In genomic region chr15:67822537-67823370, GRCh38 we compare ENCODE assay signal across 13 cellular contexts. TPM values are rescaled to one million over a fixed set of nuclear protein-coding genes. Genes with fewer than 3 reads are reported as not detected.
A peak's percentile ranks its signal among the peaks of the same experiment; 100 is the strongest.
DNase-seq lines count a peak whose midpoint lies in the region; ATAC-seq and TF ChIP-seq lines count a peak whose summit lies in the region.
"Had no signal": no experiment of that assay in that cellular context is flagged by ENCODE, and none has a peak within 500 bp of the region (broad histone marks: within the 10 kb centered on the region; RNA-seq: fewer than 3 reads in every experiment).

No MANE protein-coding gene starts in this region.

- TF ChIP-seq CTCF in MM.1S (IDR thresholded peaks at IDR 0.05; ENCODE audit: low read length), result no peak

- peak overlapping the region; percentile 17; the same call in 1 of the 2 replicates for H3K4me3 ChIP-seq in MM.1S (ENCODE audit: low read length)
- H3K4me3 ChIP-seq in skeletal muscle satellite cell (ENCODE audit: low read length), result peak overlapping the region; percentile 24
- H3K4me3 ChIP-seq: PC-9 had no signal

- H3K9me3 ChIP-seq in MM.1S (replicated peaks; ENCODE audit: insufficient read depth, low read length) (no peaks in the 10 kb centered on the region), skeletal muscle satellite cell (replicated peaks; ENCODE audit: low read length) (peaks cover 4% of the 10 kb centered on the region)

- H3K36me3 ChIP-seq in MM.1S (replicated peaks; ENCODE audit: insufficient read depth, low read length), result no peaks in the 10 kb centered on the region
- no peaks in the 10 kb centered on the region for H3K36me3 ChIP-seq in skeletal muscle satellite cell (ENCODE audit: insufficient read depth, low read length)

- peak overlapping the region; percentile 34 for H3K4me3 Mint-ChIP-seq in T-helper 1 cell treated with Interleukin-12 subunit alpha and Interleukin-12 subunit beta and Interleukin-4 antibody, amounts not matched to agents 30 μg/mL and 1 μg/mL, for 36 hours
- peak overlapping the region; percentile 7 to 54 for H3K4me3 Mint-ChIP-seq in effector memory CD8-positive, alpha-beta T cell

- H3K4me2 ChIP-seq in MM.1S (ENCODE audit: low read depth, low read length) (0 out of 2 replicates have a peak overlapping the region, but pooled peaks have one; percentile 27), skeletal muscle satellite cell (ENCODE audit: low read length) (peak overlapping the region; percentile 63)
- H3K4me2 ChIP-seq: KMS-11, PC-9 had no signal

- no peak overlapping the region for H2AFZ ChIP-seq in MM.1S (ENCODE audit: low read length)
- H2AFZ ChIP-seq: PC-9 had no signal

- peaks cover 4% of the 10 kb centered on the region for H3K36me3 Mint-ChIP-seq in T-helper 1 cell treated with Interleukin-12 subunit alpha and Interleukin-12 subunit beta and Interleukin-4 antibody, amounts not matched to agents 30 μg/mL and 1 μg/mL, for 36 hours (ENCODE audit: low read depth)
- H3K36me3 Mint-ChIP-seq in effector memory CD8-positive, alpha-beta T cell (ENCODE audit: insufficient read depth), result peaks cover 12% of the 10 kb centered on the region

- peaks cover 18% of the 10 kb centered on the region for H3K4me1 Mint-ChIP-seq in T-helper 1 cell treated with Interleukin-12 subunit alpha and Interleukin-12 subunit beta and Interleukin-4 antibody, amounts not matched to agents 30 μg/mL and 1 μg/mL, for 36 hours (ENCODE audit: low read depth)
- peaks cover 33 to 42% of the 10 kb centered on the region in 2 donors for H3K4me1 Mint-ChIP-seq in effector memory CD8-positive, alpha-beta T cell (ENCODE audit: low read depth in 2 of 2)

- H3K9ac ChIP-seq in MM.1S (ENCODE audit: low read length) (no peak overlapping the region), skeletal muscle satellite cell (ENCODE audit: low read depth, low read length) (no peak overlapping the region)
- H3K9ac ChIP-seq: KMS-11 had no signal

- H3K9me2 ChIP-seq in MM.1S (replicated peaks; ENCODE audit: insufficient read depth, low read length), result no peaks in the 10 kb centered on the region

- peak overlapping the region; percentile 80 for H3K27ac Mint-ChIP-seq in T-helper 1 cell treated with Interleukin-12 subunit alpha and Interleukin-12 subunit beta and Interleukin-4 antibody, amounts not matched to agents 30 μg/mL and 1 μg/mL, for 36 hours
- no peak overlapping the region for H3K27ac Mint-ChIP-seq in effector memory CD8-positive, alpha-beta T cell

- H3K79me2 ChIP-seq in MM.1S (ENCODE audit: low read length), result no peaks in the 10 kb centered on the region

- no peaks in the 10 kb centered on the region for H3F3A ChIP-seq in MM.1S (ENCODE audit: insufficient read depth, low read length)

- no peaks in the 10 kb centered on the region for H4K20me1 ChIP-seq in MM.1S (ENCODE audit: insufficient read depth, low read length)

- peaks cover 79% of the 10 kb centered on the region for H3K27me3 Mint-ChIP-seq in T-helper 1 cell treated with Interleukin-12 subunit alpha and Interleukin-12 subunit beta and Interleukin-4 antibody, amounts not matched to agents 30 μg/mL and 1 μg/mL, for 36 hours (ENCODE audit: low read depth)
- H3K27me3 Mint-ChIP-seq in effector memory CD8-positive, alpha-beta T cell, result peaks cover 75 to 89% of the 10 kb centered on the region in 2 donors

- H3K27me3 ChIP-seq in MM.1S (replicated peaks; ENCODE audit: insufficient read depth, low read length) (peaks cover 36% of the 10 kb centered on the region), skeletal muscle satellite cell (ENCODE audit: control insufficient read depth, insufficient read depth, low read length) (peaks cover 90% of the 10 kb centered on the region)

- DNase-seq in T-helper 1 cell, result no peak
- DNase-seq in MM.1S, result no peak
- DNase-seq in effector memory CD8-positive, alpha-beta T cell, result no peak
- no peak for DNase-seq in H4 (ENCODE audit: low spot score)
- DNase-seq in NCI-H82 (lab: John Stamatoyannopoulos, UW), result no peak
- DNase-seq: activated CD8-positive, alpha-beta memory T cell treated with anti-CD3 and anti-CD28 coated beads, Interleukin-2, amount 50 U/mL, for 48 hours; C1 segment of cervical spinal cord; PC-9 had no signal

- ATAC-seq in effector memory CD8-positive, alpha-beta T cell (replicated peaks), result peak; percentile 30
- ATAC-seq in GM19455 (IDR thresholded peaks at IDR 0.05; ENCODE audit: unreplicated experiment), result no peak

- H3K4me1 ChIP-seq in MM.1S (ENCODE audit: low read length) (no peaks in the 10 kb centered on the region), skeletal muscle satellite cell (ENCODE audit: control insufficient read depth, insufficient read depth, low read length) (peaks cover 10% of the 10 kb centered on the region)

- no peak overlapping the region for H3K27ac ChIP-seq in MM.1S (ENCODE audit: low read length)
- H3K27ac ChIP-seq: KMS-11, PC-9 had no signal

- no peaks in the 10 kb centered on the region for H3K9me3 Mint-ChIP-seq in T-helper 1 cell treated with Interleukin-12 subunit alpha and Interleukin-12 subunit beta and Interleukin-4 antibody, amounts not matched to agents 30 μg/mL and 1 μg/mL, for 36 hours
- no peaks in the 10 kb centered on the region for H3K9me3 Mint-ChIP-seq in effector memory CD8-positive, alpha-beta T cell

RNA-seq across cellular contexts. Expression of gene SKOR1, which starts 2.6 kb away (rescaled TPM):
- under 0.01 TPM in 1 of 2 replicates, not detected in the other for total RNA-seq in skeletal muscle satellite cell (2012; rRNA removed)
- not detected in 2 replicates for total RNA-seq in H4 (2014; rRNA removed; shearing (Covaris generic))

RNA-seq across cellular contexts. Expression of gene RNU6-1, which starts 17.1 kb away (rescaled TPM):
- not detected in 2 replicates for total RNA-seq in skeletal muscle satellite cell (2012; rRNA removed)
- not detected in 2 replicates for total RNA-seq in H4 (2014; rRNA removed; shearing (Covaris generic))
- total RNA-seq: PC-9, progenitor cell of endocrine pancreas had no signal
